In genomic region chr3:27639271-27639670, GRCh38 we compare ENCODE assay signal across 13 cellular contexts.
DNase-seq lines count a peak whose midpoint lies in the region; ATAC-seq and TF ChIP-seq lines count a peak whose summit lies in the region.
"Had no signal": no experiment of that assay in that cellular context is flagged by ENCODE, and none has a peak within 500 bp of the region (broad histone marks: within the 10 kb centered on the region; RNA-seq: fewer than 3 reads in every experiment).

No MANE protein-coding gene starts in this region.

- H3K36me3 ChIP-seq in spleen = no peaks in the 10 kb centered on the region
- H3K36me3 ChIP-seq: MG63, pancreas had no signal

- H3K4me3 ChIP-seq in spleen = no peak overlapping the region
- H3K4me3 ChIP-seq: MG63, pancreas had no signal

- no peaks in the 10 kb centered on the region for H3K9me3 Mint-ChIP-seq in activated CD8-positive, alpha-beta memory T cell treated with anti-CD3 and anti-CD28 coated beads, Interleukin-2, amount 10 ng/mL, durations not matched to agents 7 days and 5 days (ENCODE audit: low read depth)
- H3K9me3 Mint-ChIP-seq in activated T-helper 17 cell treated with anti-CD3 and anti-CD28 coated beads, Interleukin-2, amount 50 U/mL, for 72 hours = peaks cover 5% of the 10 kb centered on the region

- H3K4me3 Mint-ChIP-seq in activated CD8-positive, alpha-beta memory T cell treated with anti-CD3 and anti-CD28 coated beads, Interleukin-2, amount 10 ng/mL, durations not matched to agents 7 days and 5 days = peak overlapping the region; percentile 1
- peak overlapping the region; percentile 45 for H3K4me3 Mint-ChIP-seq in activated T-helper 17 cell treated with anti-CD3 and anti-CD28 coated beads, Interleukin-2, amount 50 U/mL, for 72 hours

- peak overlapping the region in 7 of 8 donors; percentile 44 to 81 (median 57) for H3K27ac ChIP-seq in spleen
- H3K27ac ChIP-seq: pancreas, VCaP had no signal

- peak; percentile 98 for ATAC-seq in activated CD8-positive, alpha-beta memory T cell treated with anti-CD3 and anti-CD28 coated beads, Interleukin-2, amount 10 ng/mL, durations not matched to agents 7 days and 5 days
- ATAC-seq in activated T-helper 17 cell treated with anti-CD3 and anti-CD28 coated beads, Interleukin-2, amount 50 U/mL, for 72 hours (replicated peaks) = peak; percentile 90
- ATAC-seq in GM18868 (IDR thresholded peaks at IDR 0.05; ENCODE audit: unreplicated experiment) = no peak
- no peak for ATAC-seq in GM19397 (IDR thresholded peaks at IDR 0.05; ENCODE audit: unreplicated experiment)

- H3K27me3 Mint-ChIP-seq in activated CD8-positive, alpha-beta memory T cell treated with anti-CD3 and anti-CD28 coated beads, Interleukin-2, amount 10 ng/mL, durations not matched to agents 7 days and 5 days = no peaks in the 10 kb centered on the region
- no peaks in the 10 kb centered on the region for H3K27me3 Mint-ChIP-seq in activated T-helper 17 cell treated with anti-CD3 and anti-CD28 coated beads, Interleukin-2, amount 50 U/mL, for 72 hours

- peak; percentile 47 for DNase-seq in activated CD8-positive, alpha-beta memory T cell treated with anti-CD3 and anti-CD28 coated beads, Interleukin-2, amount 10 ng/mL, durations not matched to agents 7 days and 5 days
- no peak for DNase-seq in activated CD8-positive, alpha-beta memory T cell treated with anti-CD3 and anti-CD28 coated beads for 24 hours
- DNase-seq in MV-4-11 (lab: John Stamatoyannopoulos, UW) (peak; percentile 84), spleen (no peak), NCI-H2029 (lab: John Stamatoyannopoulos, UW) (no peak)
- DNase-seq: mesenchymal stem cell, MG63, NCI-H345, pancreas had no signal

- intact Hi-C loops in spleen (cut with DNase I; ENCODE audit: low total_unique reads) = no loop called here

- CTCF ChIA-PET in activated CD8-positive, alpha-beta memory T cell treated with anti-CD3 and anti-CD28 coated beads, Interleukin-2, amount 10 ng/mL, durations not matched to agents 7 days and 5 days (lab: Charles Lee) = no interaction called here

- H3K36me3 Mint-ChIP-seq in activated CD8-positive, alpha-beta memory T cell treated with anti-CD3 and anti-CD28 coated beads, Interleukin-2, amount 10 ng/mL, durations not matched to agents 7 days and 5 days = peaks cover 5% of the 10 kb centered on the region
- H3K36me3 Mint-ChIP-seq in activated T-helper 17 cell treated with anti-CD3 and anti-CD28 coated beads, Interleukin-2, amount 50 U/mL, for 72 hours (ENCODE audit: low read depth) = no peaks in the 10 kb centered on the region

- H3K27ac Mint-ChIP-seq in activated CD8-positive, alpha-beta memory T cell treated with anti-CD3 and anti-CD28 coated beads, Interleukin-2, amount 10 ng/mL, durations not matched to agents 7 days and 5 days = peak overlapping the region; percentile 81
- peak overlapping the region; percentile 79 for H3K27ac Mint-ChIP-seq in activated T-helper 17 cell treated with anti-CD3 and anti-CD28 coated beads, Interleukin-2, amount 50 U/mL, for 72 hours

- no peaks in the 10 kb centered on the region for H3K9me3 ChIP-seq in spleen
- H3K9me3 ChIP-seq: MG63, pancreas had no signal

- WGBS in spleen, 5 donors = 23 to 53% (median 50%) methylated on average over 2 of the region's 2 CpGs

- peaks cover 14% of the 10 kb centered on the region for H3K4me1 Mint-ChIP-seq in activated CD8-positive, alpha-beta memory T cell treated with anti-CD3 and anti-CD28 coated beads, Interleukin-2, amount 10 ng/mL, durations not matched to agents 7 days and 5 days
- peaks cover 14% of the 10 kb centered on the region for H3K4me1 Mint-ChIP-seq in activated T-helper 17 cell treated with anti-CD3 and anti-CD28 coated beads, Interleukin-2, amount 50 U/mL, for 72 hours

- TF ChIP-seq POLR2A in spleen (IDR thresholded peaks at IDR 0.05) = no peak

- H3K4me1 ChIP-seq in spleen = peaks cover 0 to 12% (median 10%) of the 10 kb centered on the region in 6 donors
- H3K4me1 ChIP-seq: pancreas had no signal

- no peaks in the 10 kb centered on the region for H3K27me3 ChIP-seq in spleen (replicated peaks in 1 of 7)
- H3K27me3 ChIP-seq: MG63, pancreas had no signal

- no peak for TF ChIP-seq CTCF in spleen (IDR thresholded peaks at IDR 0.05 in 8 of 11, conservative IDR thresholded peaks at IDR 0.05 in 3 of 11)

Comparison
In these comparisons a context has a peak if more than half of its experiments do, and no peak if none do; other contexts are left out.
1. DNase-seq: peak in activated CD8-positive, alpha-beta memory T cell treated with anti-CD3 and anti-CD28 coated beads, Interleukin-2, amount 10 ng/mL, durations not matched to agents 7 days and 5 days (single experiment) and MV-4-11 (single experiment); none in activated CD8-positive, alpha-beta memory T cell treated with anti-CD3 and anti-CD28 coated beads for 24 hours (single experiment), spleen (single experiment) and NCI-H2029 (single experiment).
2. ATAC-seq: peak in activated CD8-positive, alpha-beta memory T cell treated with anti-CD3 and anti-CD28 coated beads, Interleukin-2, amount 10 ng/mL, durations not matched to agents 7 days and 5 days (single experiment) and activated T-helper 17 cell treated with anti-CD3 and anti-CD28 coated beads, Interleukin-2, amount 50 U/mL, for 72 hours (single experiment); none in GM18868 (single experiment) and GM19397 (single experiment).